In the genomic region with DNA sequence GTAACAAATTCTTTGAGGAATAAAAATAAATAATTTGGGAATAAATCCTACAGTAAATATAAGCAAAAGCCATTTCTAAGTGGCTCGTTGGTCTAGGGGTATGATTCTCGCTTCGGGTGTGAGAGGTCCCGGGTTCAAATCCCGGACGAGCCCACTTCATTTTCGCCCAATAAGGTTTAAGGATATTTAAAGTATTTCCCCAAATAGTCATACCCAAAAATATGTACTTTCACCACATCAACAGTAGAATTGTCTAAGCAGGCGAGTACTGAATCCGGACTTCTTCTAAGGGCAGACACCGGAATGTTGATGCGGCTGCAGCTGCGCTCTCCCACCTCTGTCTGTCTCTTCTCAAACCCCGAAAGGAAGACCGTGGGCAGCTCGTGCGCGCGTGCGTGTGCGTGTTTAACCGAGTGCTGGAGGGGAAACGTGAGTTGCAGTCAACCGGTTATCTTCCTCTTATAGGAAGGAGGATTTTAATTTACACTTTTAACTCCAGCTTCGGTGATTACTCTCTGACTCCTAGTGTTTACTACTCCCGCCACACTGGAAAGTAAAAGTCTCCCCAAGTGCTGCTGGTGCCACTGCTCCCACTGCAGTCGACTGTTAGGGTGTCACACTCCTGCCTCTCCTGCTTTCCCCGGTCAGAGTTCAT, we compare ENCODE assay signal across 1 cellular context.
A peak's percentile ranks its signal among the peaks of the same experiment; 100 is the strongest.
TF ChIP-seq lines count a peak whose summit lies in the region.

No MANE protein-coding gene starts in this region.

TF ChIP-seq in HepG2, 621 proteins besides CTCF, POLR2A, EP300 and RAD21 (continued from another document and continues in another):
- TF ChIP-seq ZNF124 (CRISPR knock-in tag; IDR thresholded peaks at IDR 0.05), result 0 out of 2 replicates have a peak, but pooled peaks have one; percentile 25
- TF ChIP-seq CBX5 (CRISPR knock-in tag; IDR thresholded peaks at IDR 0.05; ENCODE audit: borderline replicate concordance), result peak; percentile 50; the same call in 1 of the 2 replicates
- peak; percentile 28 for TF ChIP-seq TEAD3 (CRISPR knock-in tag; optimal IDR thresholded peaks at IDR 0.05; ENCODE audit: borderline replicate concordance)
- peak; percentile 36 for TF ChIP-seq HNRNPLL (IDR thresholded peaks at IDR 0.05; ENCODE audit: low read depth, low read length, poor library complexity, severe bottlenecking)
- 0 out of 2 replicates have a peak, but pooled peaks have one; percentile 45 for TF ChIP-seq KDM5B (CRISPR knock-in tag; IDR thresholded peaks at IDR 0.05; ENCODE audit: borderline replicate concordance)
- TF ChIP-seq, protein P1, sequence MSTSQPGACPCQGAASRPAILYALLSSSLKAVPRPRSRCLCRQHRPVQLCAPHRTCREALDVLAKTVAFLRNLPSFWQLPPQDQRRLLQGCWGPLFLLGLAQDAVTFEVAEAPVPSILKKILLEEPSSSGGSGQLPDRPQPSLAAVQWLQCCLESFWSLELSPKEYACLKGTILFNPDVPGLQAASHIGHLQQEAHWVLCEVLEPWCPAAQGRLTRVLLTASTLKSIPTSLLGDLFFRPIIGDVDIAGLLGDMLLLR (CRISPR knock-in tag; IDR thresholded peaks at IDR 0.05), result no peak
- no peak for TF ChIP-seq ZBTB7A (CRISPR knock-in tag; IDR thresholded peaks at IDR 0.05)
- TF ChIP-seq SALL1 (CRISPR knock-in tag; IDR thresholded peaks at IDR 0.05), result peak; percentile 53; the same call in 1 of the 2 replicates
- 0 out of 2 replicates have a peak, but pooled peaks have one; percentile 53 for TF ChIP-seq ZNF292 (CRISPR knock-in tag; IDR thresholded peaks at IDR 0.05; ENCODE audit: borderline replicate concordance, low read depth)
- TF ChIP-seq, protein P2, sequence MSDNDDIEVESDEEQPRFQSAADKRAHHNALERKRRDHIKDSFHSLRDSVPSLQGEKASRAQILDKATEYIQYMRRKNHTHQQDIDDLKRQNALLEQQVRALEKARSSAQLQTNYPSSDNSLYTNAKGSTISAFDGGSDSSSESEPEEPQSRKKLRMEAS (IDR thresholded peaks at IDR 0.05), result 0 out of 2 replicates have a peak, but pooled peaks have one; percentile 16
- 0 out of 2 replicates have a peak, but pooled peaks have one; percentile 5 for TF ChIP-seq SAP130 (CRISPR knock-in tag; IDR thresholded peaks at IDR 0.05; ENCODE audit: low read depth)
- TF ChIP-seq DMAP1 (CRISPR knock-in tag; IDR thresholded peaks at IDR 0.05), result 0 out of 2 replicates have a peak, but pooled peaks have one; percentile 19
- no peak for TF ChIP-seq MEIS2 (CRISPR knock-in tag; IDR thresholded peaks at IDR 0.05)
- TF ChIP-seq EED (CRISPR knock-in tag; IDR thresholded peaks at IDR 0.05), result no peak
- 0 out of 2 replicates have a peak, but pooled peaks have one; percentile 17 for TF ChIP-seq MEF2D (CRISPR knock-in tag; IDR thresholded peaks at IDR 0.05)
- peak; percentile 89 for TF ChIP-seq LCORL (IDR thresholded peaks at IDR 0.05)
- no peak for TF ChIP-seq LCORL (CRISPR knock-in tag; IDR thresholded peaks at IDR 0.05)
- TF ChIP-seq, protein P3, sequence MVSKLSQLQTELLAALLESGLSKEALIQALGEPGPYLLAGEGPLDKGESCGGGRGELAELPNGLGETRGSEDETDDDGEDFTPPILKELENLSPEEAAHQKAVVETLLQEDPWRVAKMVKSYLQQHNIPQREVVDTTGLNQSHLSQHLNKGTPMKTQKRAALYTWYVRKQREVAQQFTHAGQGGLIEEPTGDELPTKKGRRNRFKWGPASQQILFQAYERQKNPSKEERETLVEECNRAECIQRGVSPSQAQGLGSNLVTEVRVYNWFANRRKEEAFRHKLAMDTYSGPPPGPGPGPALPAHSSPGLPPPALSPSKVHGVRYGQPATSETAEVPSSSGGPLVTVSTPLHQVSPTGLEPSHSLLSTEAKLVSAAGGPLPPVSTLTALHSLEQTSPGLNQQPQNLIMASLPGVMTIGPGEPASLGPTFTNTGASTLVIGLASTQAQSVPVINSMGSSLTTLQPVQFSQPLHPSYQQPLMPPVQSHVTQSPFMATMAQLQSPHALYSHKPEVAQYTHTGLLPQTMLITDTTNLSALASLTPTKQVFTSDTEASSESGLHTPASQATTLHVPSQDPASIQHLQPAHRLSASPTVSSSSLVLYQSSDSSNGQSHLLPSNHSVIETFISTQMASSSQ (IDR thresholded peaks at IDR 0.05; ENCODE audit: low read depth), result 0 out of 2 replicates have a peak, but pooled peaks have one; percentile 21
- TF ChIP-seq, protein P3 (CRISPR knock-in tag; IDR thresholded peaks at IDR 0.05; ENCODE audit: borderline replicate concordance), result no peak
- TF ChIP-seq, protein P4, sequence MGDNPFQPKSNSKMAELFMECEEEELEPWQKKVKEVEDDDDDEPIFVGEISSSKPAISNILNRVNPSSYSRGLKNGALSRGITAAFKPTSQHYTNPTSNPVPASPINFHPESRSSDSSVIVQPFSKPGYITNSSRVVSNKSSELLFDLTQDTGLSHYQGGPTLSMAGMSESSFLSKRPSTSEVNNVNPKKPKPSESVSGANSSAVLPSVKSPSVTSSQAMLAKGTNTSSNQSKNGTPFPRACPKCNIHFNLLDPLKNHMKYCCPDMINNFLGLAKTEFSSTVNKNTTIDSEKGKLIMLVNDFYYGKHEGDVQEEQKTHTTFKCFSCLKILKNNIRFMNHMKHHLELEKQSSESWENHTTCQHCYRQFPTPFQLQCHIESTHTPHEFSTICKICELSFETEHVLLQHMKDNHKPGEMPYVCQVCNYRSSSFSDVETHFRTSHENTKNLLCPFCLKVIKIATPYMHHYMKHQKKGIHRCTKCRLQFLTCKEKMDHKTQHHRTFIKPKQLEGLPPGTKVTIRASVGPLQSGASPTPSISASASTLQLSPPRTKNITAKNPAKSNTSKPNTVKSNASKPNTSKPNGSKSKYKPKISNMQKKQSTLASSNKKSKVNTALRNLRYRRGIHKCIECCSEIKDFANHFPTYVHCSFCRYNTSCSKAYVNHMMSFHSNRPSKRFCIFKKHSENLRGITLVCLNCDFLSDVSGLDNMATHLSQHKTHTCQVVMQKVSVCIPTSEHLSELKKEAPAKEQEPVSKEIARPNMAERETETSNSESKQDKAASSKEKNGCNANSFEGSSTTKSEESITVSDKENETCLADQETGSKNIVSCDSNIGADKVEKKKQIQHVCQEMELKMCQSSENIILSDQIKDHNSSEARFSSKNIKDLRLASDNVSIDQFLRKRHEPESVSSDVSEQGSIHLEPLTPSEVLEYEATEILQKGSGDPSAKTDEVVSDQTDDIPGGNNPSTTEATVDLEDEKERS (CRISPR knock-in tag; IDR thresholded peaks at IDR 0.05), result 0 out of 2 replicates have a peak, but pooled peaks have one; percentile 38
- TF ChIP-seq MIXL1 (CRISPR knock-in tag; IDR thresholded peaks at IDR 0.05), result peak; percentile 31; the same call in 1 of the 2 replicates
- TF ChIP-seq THAP11 (CRISPR knock-in tag; IDR thresholded peaks at IDR 0.05), result 0 out of 2 replicates have a peak, but pooled peaks have one; percentile 14
- TF ChIP-seq, protein P5, sequence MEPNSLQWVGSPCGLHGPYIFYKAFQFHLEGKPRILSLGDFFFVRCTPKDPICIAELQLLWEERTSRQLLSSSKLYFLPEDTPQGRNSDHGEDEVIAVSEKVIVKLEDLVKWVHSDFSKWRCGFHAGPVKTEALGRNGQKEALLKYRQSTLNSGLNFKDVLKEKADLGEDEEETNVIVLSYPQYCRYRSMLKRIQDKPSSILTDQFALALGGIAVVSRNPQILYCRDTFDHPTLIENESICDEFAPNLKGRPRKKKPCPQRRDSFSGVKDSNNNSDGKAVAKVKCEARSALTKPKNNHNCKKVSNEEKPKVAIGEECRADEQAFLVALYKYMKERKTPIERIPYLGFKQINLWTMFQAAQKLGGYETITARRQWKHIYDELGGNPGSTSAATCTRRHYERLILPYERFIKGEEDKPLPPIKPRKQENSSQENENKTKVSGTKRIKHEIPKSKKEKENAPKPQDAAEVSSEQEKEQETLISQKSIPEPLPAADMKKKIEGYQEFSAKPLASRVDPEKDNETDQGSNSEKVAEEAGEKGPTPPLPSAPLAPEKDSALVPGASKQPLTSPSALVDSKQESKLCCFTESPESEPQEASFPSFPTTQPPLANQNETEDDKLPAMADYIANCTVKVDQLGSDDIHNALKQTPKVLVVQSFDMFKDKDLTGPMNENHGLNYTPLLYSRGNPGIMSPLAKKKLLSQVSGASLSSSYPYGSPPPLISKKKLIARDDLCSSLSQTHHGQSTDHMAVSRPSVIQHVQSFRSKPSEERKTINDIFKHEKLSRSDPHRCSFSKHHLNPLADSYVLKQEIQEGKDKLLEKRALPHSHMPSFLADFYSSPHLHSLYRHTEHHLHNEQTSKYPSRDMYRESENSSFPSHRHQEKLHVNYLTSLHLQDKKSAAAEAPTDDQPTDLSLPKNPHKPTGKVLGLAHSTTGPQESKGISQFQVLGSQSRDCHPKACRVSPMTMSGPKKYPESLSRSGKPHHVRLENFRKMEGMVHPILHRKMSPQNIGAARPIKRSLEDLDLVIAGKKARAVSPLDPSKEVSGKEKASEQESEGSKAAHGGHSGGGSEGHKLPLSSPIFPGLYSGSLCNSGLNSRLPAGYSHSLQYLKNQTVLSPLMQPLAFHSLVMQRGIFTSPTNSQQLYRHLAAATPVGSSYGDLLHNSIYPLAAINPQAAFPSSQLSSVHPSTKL (CRISPR knock-in tag; IDR thresholded peaks at IDR 0.05), result peak; percentile 46; the same call in 1 of the 2 replicates
- TF ChIP-seq, protein P6, sequence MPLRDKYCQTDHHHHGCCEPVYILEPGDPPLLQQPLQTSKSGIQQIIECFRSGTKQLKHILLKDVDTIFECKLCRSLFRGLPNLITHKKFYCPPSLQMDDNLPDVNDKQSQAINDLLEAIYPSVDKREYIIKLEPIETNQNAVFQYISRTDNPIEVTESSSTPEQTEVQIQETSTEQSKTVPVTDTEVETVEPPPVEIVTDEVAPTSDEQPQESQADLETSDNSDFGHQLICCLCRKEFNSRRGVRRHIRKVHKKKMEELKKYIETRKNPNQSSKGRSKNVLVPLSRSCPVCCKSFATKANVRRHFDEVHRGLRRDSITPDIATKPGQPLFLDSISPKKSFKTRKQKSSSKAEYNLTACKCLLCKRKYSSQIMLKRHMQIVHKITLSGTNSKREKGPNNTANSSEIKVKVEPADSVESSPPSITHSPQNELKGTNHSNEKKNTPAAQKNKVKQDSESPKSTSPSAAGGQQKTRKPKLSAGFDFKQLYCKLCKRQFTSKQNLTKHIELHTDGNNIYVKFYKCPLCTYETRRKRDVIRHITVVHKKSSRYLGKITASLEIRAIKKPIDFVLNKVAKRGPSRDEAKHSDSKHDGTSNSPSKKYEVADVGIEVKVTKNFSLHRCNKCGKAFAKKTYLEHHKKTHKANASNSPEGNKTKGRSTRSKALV (CRISPR knock-in tag; IDR thresholded peaks at IDR 0.05), result peak; percentile 51; the same call in 1 of the 2 replicates
- TF ChIP-seq, protein P7, sequence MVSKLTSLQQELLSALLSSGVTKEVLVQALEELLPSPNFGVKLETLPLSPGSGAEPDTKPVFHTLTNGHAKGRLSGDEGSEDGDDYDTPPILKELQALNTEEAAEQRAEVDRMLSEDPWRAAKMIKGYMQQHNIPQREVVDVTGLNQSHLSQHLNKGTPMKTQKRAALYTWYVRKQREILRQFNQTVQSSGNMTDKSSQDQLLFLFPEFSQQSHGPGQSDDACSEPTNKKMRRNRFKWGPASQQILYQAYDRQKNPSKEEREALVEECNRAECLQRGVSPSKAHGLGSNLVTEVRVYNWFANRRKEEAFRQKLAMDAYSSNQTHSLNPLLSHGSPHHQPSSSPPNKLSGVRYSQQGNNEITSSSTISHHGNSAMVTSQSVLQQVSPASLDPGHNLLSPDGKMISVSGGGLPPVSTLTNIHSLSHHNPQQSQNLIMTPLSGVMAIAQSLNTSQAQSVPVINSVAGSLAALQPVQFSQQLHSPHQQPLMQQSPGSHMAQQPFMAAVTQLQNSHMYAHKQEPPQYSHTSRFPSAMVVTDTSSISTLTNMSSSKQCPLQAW (CRISPR knock-in tag; IDR thresholded peaks at IDR 0.05), result no peak
- TF ChIP-seq, protein P8, sequence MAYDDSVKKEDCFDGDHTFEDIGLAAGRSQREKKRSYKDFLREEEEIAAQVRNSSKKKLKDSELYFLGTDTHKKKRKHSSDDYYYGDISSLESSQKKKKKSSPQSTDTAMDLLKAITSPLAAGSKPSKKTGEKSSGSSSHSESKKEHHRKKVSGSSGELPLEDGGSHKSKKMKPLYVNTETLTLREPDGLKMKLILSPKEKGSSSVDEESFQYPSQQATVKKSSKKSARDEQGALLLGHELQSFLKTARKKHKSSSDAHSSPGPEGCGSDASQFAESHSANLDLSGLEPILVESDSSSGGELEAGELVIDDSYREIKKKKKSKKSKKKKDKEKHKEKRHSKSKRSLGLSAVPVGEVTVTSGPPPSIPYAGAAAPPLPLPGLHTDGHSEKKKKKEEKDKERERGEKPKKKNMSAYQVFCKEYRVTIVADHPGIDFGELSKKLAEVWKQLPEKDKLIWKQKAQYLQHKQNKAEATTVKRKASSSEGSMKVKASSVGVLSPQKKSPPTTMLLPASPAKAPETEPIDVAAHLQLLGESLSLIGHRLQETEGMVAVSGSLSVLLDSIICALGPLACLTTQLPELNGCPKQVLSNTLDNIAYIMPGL (CRISPR knock-in tag; IDR thresholded peaks at IDR 0.05; ENCODE audit: borderline replicate concordance in 1 of 2, low read depth in 1 of 2), result peak; percentile 61 to 71; a peak in 3 of 4 replicates
- peak; percentile 47; the same call in 1 of the 2 replicates for TF ChIP-seq KDM2A (CRISPR knock-in tag; IDR thresholded peaks at IDR 0.05; ENCODE audit: borderline replicate concordance, low read depth)
- TF ChIP-seq KMT2A (CRISPR knock-in tag; IDR thresholded peaks at IDR 0.05), result 0 out of 2 replicates have a peak, but pooled peaks have one; percentile 24
- TF ChIP-seq MIER2 (CRISPR knock-in tag; IDR thresholded peaks at IDR 0.05), result 0 out of 2 replicates have a peak, but pooled peaks have one; percentile 27
- 0 out of 2 replicates have a peak, but pooled peaks have one; percentile 10 for TF ChIP-seq IRF2 (CRISPR knock-in tag; IDR thresholded peaks at IDR 0.05)
- 0 out of 2 replicates have a peak, but pooled peaks have one; percentile 14 for TF ChIP-seq ZSCAN9 (CRISPR knock-in tag; IDR thresholded peaks at IDR 0.05; ENCODE audit: borderline replicate concordance)
- TF ChIP-seq ZNF720 (CRISPR knock-in tag; IDR thresholded peaks at IDR 0.05), result no peak
- no peak for TF ChIP-seq CENPX (CRISPR knock-in tag; IDR thresholded peaks at IDR 0.05)
- TF ChIP-seq, protein P9, sequence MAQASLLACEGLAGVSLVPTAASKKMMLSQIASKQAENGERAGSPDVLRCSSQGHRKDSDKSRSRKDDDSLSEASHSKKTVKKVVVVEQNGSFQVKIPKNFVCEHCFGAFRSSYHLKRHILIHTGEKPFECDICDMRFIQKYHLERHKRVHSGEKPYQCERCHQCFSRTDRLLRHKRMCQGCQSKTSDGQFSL (CRISPR knock-in tag; IDR thresholded peaks at IDR 0.05), result no peak
- 0 out of 2 replicates have a peak, but pooled peaks have one; percentile 19 for TF ChIP-seq HMG20B (CRISPR knock-in tag; conservative IDR thresholded peaks at IDR 0.05)
- TF ChIP-seq POLR2AphosphoS2 (IDR thresholded peaks at IDR 0.05; ENCODE audit: low read depth, low read length), result no peak
- TF ChIP-seq CHD4 (IDR thresholded peaks at IDR 0.05; ENCODE audit: borderline replicate concordance, low read length), result peak; percentile 30; the same call in 1 of the 2 replicates
- no peak for TF ChIP-seq ZNF468 (CRISPR knock-in tag; IDR thresholded peaks at IDR 0.05)
- 0 out of 2 replicates have a peak, but pooled peaks have one; percentile 41 for TF ChIP-seq HDAC2 (CRISPR knock-in tag; IDR thresholded peaks at IDR 0.05)
